In genomic region chr12:96233168-96233567, GRCh38 we compare ENCODE assay signal across 14 cellular contexts. TPM values are rescaled to one million over a fixed set of nuclear protein-coding genes. Genes with fewer than 3 reads are reported as not detected.
DNase-seq lines count a peak whose midpoint lies in the region; ATAC-seq lines count a peak whose summit lies in the region.
"Had no signal": no experiment of that assay in that cellular context is flagged by ENCODE, and none has a peak within 500 bp of the region (broad histone marks: within the 10 kb centered on the region; RNA-seq: fewer than 3 reads in every experiment).

No MANE protein-coding gene starts in this region.

- peak overlapping the region; percentile 85 for H3K9ac ChIP-seq in skeletal muscle satellite cell (ENCODE audit: low read depth, low read length)

- peaks cover 31% of the 10 kb centered on the region for H3K4me1 ChIP-seq in right cardiac atrium (ENCODE audit: control insufficient read depth, insufficient read depth, low read length)
- H3K4me1 ChIP-seq in skeletal muscle satellite cell (ENCODE audit: control insufficient read depth, insufficient read depth, low read length) = peaks cover 60% of the 10 kb centered on the region

- in situ Hi-C loops in G401 (cut with HindIII; ENCODE audit: low sequenced_read_pairs) = no loop called here

- DNase-seq in G401 (ENCODE audit: low spot score) (peak; percentile 83), caudate nucleus (lab: John Stamatoyannopoulos, UW) (peak in 18 of 61 donors; percentile 14 to 71 (median 32)), right cardiac atrium (peak in 2 of 3 donors; percentile 49 to 75), HCEC 1CT (no peak), SHP77 (lab: John Stamatoyannopoulos, UW) (no peak), GF-D8 (lab: John Stamatoyannopoulos, UW) (no peak), NCI-H2029 (lab: John Stamatoyannopoulos, UW) (no peak)
- DNase-seq: activated CD8-positive, alpha-beta memory T cell treated with anti-CD3 and anti-CD28 coated beads, Interleukin-2, amount 10 ng/mL, durations not matched to agents 7 days and 5 days; cortex of kidney; KG1; NCI-H187; NCI-H774 had no signal

- H3K27me3 ChIP-seq in right cardiac atrium (ENCODE audit: control insufficient read depth, insufficient read depth) (no peaks in the 10 kb centered on the region), skeletal muscle satellite cell (ENCODE audit: control insufficient read depth, insufficient read depth, low read length) (no peaks in the 10 kb centered on the region)
- H3K27me3 ChIP-seq: SJSA1 had no signal

- H3K9me3 ChIP-seq in right cardiac atrium (ENCODE audit: control insufficient read depth, low read length) (no peaks in the 10 kb centered on the region), skeletal muscle satellite cell (replicated peaks; ENCODE audit: low read length) (no peaks in the 10 kb centered on the region)
- H3K9me3 ChIP-seq: SJSA1 had no signal

- ATAC-seq in right cardiac atrium = peak in 1 of 2 donors; percentile 3
- ATAC-seq: activated CD8-positive, alpha-beta memory T cell treated with anti-CD3 and anti-CD28 coated beads, Interleukin-2, amount 10 ng/mL, durations not matched to agents 7 days and 5 days had no signal

- H3K4me2 ChIP-seq in skeletal muscle satellite cell (ENCODE audit: low read length) = no peak overlapping the region

- H3K36me3 ChIP-seq in skeletal muscle satellite cell (ENCODE audit: insufficient read depth, low read length) = peaks cover 45% of the 10 kb centered on the region

- H3K27ac ChIP-seq in caudate nucleus (ENCODE audit: low read depth, low read length) (peak overlapping the region; percentile 94), right cardiac atrium (ENCODE audit: low read length) (peak overlapping the region; percentile 49)
- H3K27ac ChIP-seq: SJSA1 had no signal

- 42% methylated on average over 7 of the region's 7 CpGs for WGBS in right cardiac atrium

- H3K4me3 ChIP-seq in right cardiac atrium (ENCODE audit: low read length) = no peak overlapping the region
- H3K4me3 ChIP-seq in skeletal muscle satellite cell (ENCODE audit: low read length) = no peak overlapping the region
- H3K4me3 ChIP-seq: SJSA1 had no signal

- intact Hi-C loops in right cardiac atrium (cut with DNase I) = loop anchor here in 1 of 4 donors (10.0 kb wide), 1 partner anchor 162 kb away; no protein-coding TSS in a partner anchor

RNA-seq across cellular contexts. Expression of gene ELK3, which starts 39.0 kb away (rescaled TPM):
- total RNA-seq in G401 (2014; rRNA removed; shearing (Covaris generic)) = 7.3 and 12.4 TPM in 2 replicates
- 10 to 100 TPM; 18.1 to 34.0 (median 23.7) TPM for total RNA-seq in right cardiac atrium
- polyA plus RNA-seq in right cardiac atrium = 11.5 TPM
- total RNA-seq in skeletal muscle satellite cell (2012; rRNA removed) = 46.6 and 58.5 TPM in 2 replicates

Comparison
In these comparisons a context has a peak if more than half of its experiments do, and no peak if none do; other contexts are left out.
1. DNase-seq: peak in G401 (single experiment) and right cardiac atrium (2 of 3); none in HCEC 1CT (single experiment), SHP77 (0 of 2), GF-D8 (single experiment) and NCI-H2029 (single experiment).